8 cellular contexts compared by ENCODE assay signal in the genomic region with DNA sequence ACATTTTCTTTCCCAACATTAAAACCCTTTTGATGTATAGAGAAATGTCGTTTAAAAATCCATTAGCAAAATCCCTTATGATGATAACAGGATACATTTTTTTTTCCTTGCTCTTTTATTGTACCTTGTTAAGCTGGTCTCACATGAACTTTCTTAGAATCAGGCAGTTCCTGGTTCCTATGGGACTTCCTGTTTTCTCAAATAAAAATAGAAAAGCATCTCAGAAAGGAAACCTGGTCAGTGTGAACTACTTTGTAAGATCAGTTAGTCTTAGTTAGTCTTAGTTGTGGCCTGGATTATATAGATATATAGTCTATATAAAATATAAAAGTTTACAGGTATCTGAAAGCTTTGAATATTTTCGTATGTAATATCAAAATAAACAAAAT. TPM values are rescaled to one million over a fixed set of nuclear protein-coding genes. Genes with fewer than 3 reads are reported as not detected.
DNase-seq lines count a peak whose midpoint lies in the region; ATAC-seq and TF ChIP-seq lines count a peak whose summit lies in the region.

No MANE protein-coding gene starts in this region.

- H4K20me1 ChIP-seq in neural progenitor cell (ENCODE audit: low read depth) = no peaks in the 10 kb centered on the region

- H3K4me3 Mint-ChIP-seq in neural progenitor cell = no peak overlapping the region

- no peak overlapping the region for H3K4me2 ChIP-seq in neural progenitor cell

- peaks cover 3% of the 10 kb centered on the region for H3K27me3 Mint-ChIP-seq in neural progenitor cell (ENCODE audit: insufficient read depth, low read depth)

- H3K79me2 ChIP-seq in neural progenitor cell (ENCODE audit: low read depth) = no peaks in the 10 kb centered on the region

- H3K4me1 ChIP-seq in neural progenitor cell = no peaks in the 10 kb centered on the region
- H3K4me1 ChIP-seq in esophagus squamous epithelium = peaks cover 0 to 17% (median 0%) of the 10 kb centered on the region in 3 donors

- H3K4me3 ChIP-seq in GM12864 (ENCODE audit: low read depth, low read length) (no peak overlapping the region), neural progenitor cell (no peak overlapping the region), esophagus squamous epithelium (no peak overlapping the region)

- H3K27ac ChIP-seq in neural progenitor cell = no peak overlapping the region
- H3K27ac ChIP-seq in caudate nucleus (ENCODE audit: low read depth, low read length) = no peak overlapping the region
- H3K27ac ChIP-seq in esophagus squamous epithelium = no peak overlapping the region

- intact Hi-C loops in esophagus squamous epithelium (cut with DNase I) = no loop called here

- H3K9ac ChIP-seq in neural progenitor cell = no peak overlapping the region

- no peak for TF ChIP-seq CTCF in GM12864 (IDR thresholded peaks at IDR 0.05; ENCODE audit: low read depth, low read length, missing control alignments)
- no peak for TF ChIP-seq CTCF in neural progenitor cell (IDR thresholded peaks at IDR 0.05)
- no peak for TF ChIP-seq CTCF in esophagus squamous epithelium (IDR thresholded peaks at IDR 0.05)

- TF ChIP-seq POLR2A in esophagus squamous epithelium (IDR thresholded peaks at IDR 0.05) = no peak

- DNase-seq in GM12864 (ENCODE audit: low read depth) (peak; percentile 48), dermis microvascular lymphatic vessel endothelial cell (ENCODE audit: low read depth in 2 of 2) (peak; percentile 18 to 85), neural progenitor cell (ENCODE audit: low spot score) (no peak), caudate nucleus (lab: John Stamatoyannopoulos, UW) (no peak), esophagus squamous epithelium (lab: John Stamatoyannopoulos, UW) (no peak), superior temporal gyrus (ENCODE audit: extremely low spot score) (no peak)

- no peak overlapping the region for H3K27ac Mint-ChIP-seq in neural progenitor cell

- H3K4me1 Mint-ChIP-seq in neural progenitor cell = no peaks in the 10 kb centered on the region

- H3K9me3 ChIP-seq in neural progenitor cell (ENCODE audit: low read depth) (no peaks in the 10 kb centered on the region), esophagus squamous epithelium (no peaks in the 10 kb centered on the region)

- H3K36me3 Mint-ChIP-seq in neural progenitor cell = peaks cover 10% of the 10 kb centered on the region

- no peaks in the 10 kb centered on the region for H3K27me3 ChIP-seq in neural progenitor cell
- no peaks in the 10 kb centered on the region for H3K27me3 ChIP-seq in esophagus squamous epithelium

- no peaks in the 10 kb centered on the region for H3F3A ChIP-seq in neural progenitor cell (ENCODE audit: low read depth)

- 35 to 43% methylated on average over 2 of the region's 2 CpGs for WGBS in esophagus squamous epithelium, 2 donors

- no peaks in the 10 kb centered on the region for H3K9me3 Mint-ChIP-seq in neural progenitor cell

- ATAC-seq in GM21423 (IDR thresholded peaks at IDR 0.05; ENCODE audit: unreplicated experiment) = peak; percentile 76
- peak; percentile 79 for ATAC-seq in HG03575 (IDR thresholded peaks at IDR 0.05; ENCODE audit: extremely low read depth, insufficient number of reproducible peaks, low FRiP score, unreplicated experiment)

- no peak overlapping the region for H2AFZ ChIP-seq in neural progenitor cell (replicated peaks)

- H3K36me3 ChIP-seq in neural progenitor cell = no peaks in the 10 kb centered on the region
- H3K36me3 ChIP-seq in esophagus squamous epithelium = peaks cover 0 to 17% (median 0%) of the 10 kb centered on the region in 3 donors

RNA-seq across cellular contexts. Expression of gene LEMD3, which starts 40.3 kb away (rescaled TPM):
- 21.8 and 22.4 TPM in 2 replicates for total RNA-seq in dermis microvascular lymphatic vessel endothelial cell
- 8.9 and 11.5 TPM in 2 replicates for total RNA-seq in neural progenitor cell (ENCODE audit: low replicate concordance)
- 10 to 100 TPM; 16.1 to 46.6 (median 30.0) TPM for total RNA-seq in esophagus squamous epithelium

Comparison
In these comparisons a context has a peak if more than half of its experiments do, and no peak if none do; other contexts are left out.
1. DNase-seq: peak in GM12864 (single experiment) and dermis microvascular lymphatic vessel endothelial cell (2 of 2); none in neural progenitor cell (single experiment), caudate nucleus (0 of 61), esophagus squamous epithelium (single experiment) and superior temporal gyrus (single experiment).